ENCODE assay signal across 8 cellular contexts in the genomic region with DNA sequence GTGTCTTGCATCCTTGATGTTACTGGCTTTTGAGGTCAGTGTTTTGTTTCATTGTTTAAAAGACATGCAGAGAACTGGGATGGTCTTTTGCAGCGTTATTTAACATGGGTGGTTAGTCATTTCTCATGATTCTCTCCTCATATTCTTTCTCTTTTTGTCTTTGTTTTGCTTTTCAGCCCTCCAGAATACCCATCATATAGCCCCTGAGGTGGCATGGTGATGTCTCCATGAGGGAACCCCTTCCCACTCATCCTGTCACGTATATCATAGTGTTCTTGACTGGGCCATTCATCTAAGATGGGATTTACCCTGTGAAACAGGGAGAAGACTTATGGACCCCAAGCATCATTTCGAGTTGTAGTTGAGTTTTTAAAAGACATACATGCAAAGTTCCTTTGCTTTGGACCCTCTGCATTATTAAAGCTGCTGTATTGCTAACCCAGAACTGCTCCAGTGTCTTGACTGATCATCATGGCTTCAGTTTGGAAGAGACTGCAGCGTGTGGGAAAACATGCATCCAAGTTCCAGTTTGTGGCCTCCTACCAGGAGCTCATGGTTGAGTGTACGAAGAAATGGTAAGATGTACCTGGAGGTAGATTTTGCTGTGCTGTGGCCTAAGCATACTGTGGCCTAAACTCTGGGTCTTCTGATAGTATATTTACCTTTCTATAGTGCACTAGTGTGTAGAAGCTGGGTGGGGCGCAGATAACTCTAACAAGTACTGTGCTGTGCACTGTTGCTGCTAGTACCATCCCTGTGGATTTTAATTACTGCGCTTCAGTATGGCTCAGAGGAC. TPM values are rescaled to one million over a fixed set of nuclear protein-coding genes. Genes with fewer than 3 reads are reported as not detected.
DNase-seq lines count a peak whose midpoint lies in the region; ATAC-seq and TF ChIP-seq lines count a peak whose summit lies in the region.

No MANE protein-coding gene starts in this region.

- CTCF ChIA-PET in Calu3 (lab: Charles Lee): interaction anchor here (0.6 kb wide), 1 partner anchor 719 kb away, joined by 3 read pairs; no protein-coding TSS in a partner anchor

- H3K36me3 ChIP-seq in ectodermal cell (ENCODE audit: control insufficient read depth, insufficient read depth, low read length) (no peaks in the 10 kb centered on the region), osteoblast (ENCODE audit: insufficient read depth, low read length) (peaks cover 29% of the 10 kb centered on the region)

- H3K4me3 ChIP-seq in ectodermal cell (ENCODE audit: insufficient read depth, low read depth, low read length): peak overlapping the region; percentile 55
- H3K4me3 ChIP-seq in osteoblast (ENCODE audit: insufficient read depth, low read length): peak overlapping the region; percentile 85

- peak overlapping the region; percentile 76 for H2AFZ ChIP-seq in osteoblast (ENCODE audit: low read length)

- peaks cover 37% of the 10 kb centered on the region for H3K36me3 Mint-ChIP-seq in Calu3 (ENCODE audit: insufficient read depth, unreplicated experiment)

- H3K9me3 Mint-ChIP-seq in Calu3 (ENCODE audit: low read depth, unreplicated experiment): peaks cover 5% of the 10 kb centered on the region

- peak overlapping the region; percentile 69 for H3K27ac Mint-ChIP-seq in Calu3 (ENCODE audit: unreplicated experiment)

- no TSS peak for BruUV-seq in Calu3 (replicated peaks; lab: Mats Ljungman, UMichigan)

- no peak for DNase-seq in Calu3
- DNase-seq in NCI-H2227 (lab: John Stamatoyannopoulos, UW; ENCODE audit: unreplicated experiment): peak; percentile 36
- DNase-seq in osteoblast (ENCODE audit: insufficient read length, low spot score, missing footprints): peak; percentile 54
- DNase-seq in epidermal melanocyte (ENCODE audit: insufficient read length, low spot score): no peak
- no peak for DNase-seq in NCI-H187 (lab: John Stamatoyannopoulos, UW)
- DNase-seq in activated CD4-positive, alpha-beta T cell treated with anti-CD3 and anti-CD28 coated beads for 48 hours: no peak

- TF ChIP-seq CTCF in Calu3 (IDR thresholded peaks at IDR 0.05; ENCODE audit: unreplicated experiment) (no peak), osteoblast (IDR thresholded peaks at IDR 0.05; ENCODE audit: extremely low read depth, low read depth, low read length) (no peak)

- H3K27ac ChIP-seq in ectodermal cell (ENCODE audit: insufficient read depth, low read depth, low read length, poor library complexity, severe bottlenecking) (no peak overlapping the region), osteoblast (ENCODE audit: low read depth, low read length) (peak overlapping the region; percentile 77)

- no peaks in the 10 kb centered on the region for H3K27me3 Mint-ChIP-seq in Calu3 (ENCODE audit: unreplicated experiment)

- H3K4me1 Mint-ChIP-seq in Calu3 (ENCODE audit: low read depth, unreplicated experiment): peaks cover 35% of the 10 kb centered on the region

- H3K9me3 ChIP-seq in ectodermal cell (ENCODE audit: control insufficient read depth, low read length) (no peaks in the 10 kb centered on the region), osteoblast (ENCODE audit: low read depth, low read length) (no peaks in the 10 kb centered on the region)

- peak overlapping the region; percentile 87 for H3K4me3 Mint-ChIP-seq in Calu3 (ENCODE audit: low read depth, unreplicated experiment)

- peaks cover 7% of the 10 kb centered on the region for H4K20me1 ChIP-seq in osteoblast (ENCODE audit: insufficient read depth, low read length)

- H3K4me1 ChIP-seq in ectodermal cell (ENCODE audit: control insufficient read depth, insufficient read depth, low read length): peaks cover 9% of the 10 kb centered on the region
- peaks cover 20% of the 10 kb centered on the region for H3K4me1 ChIP-seq in osteoblast (ENCODE audit: insufficient read depth, low read length)

- ATAC-seq in HG03175 (IDR thresholded peaks at IDR 0.05; ENCODE audit: unreplicated experiment): no peak

- no peaks in the 10 kb centered on the region for H3K27me3 ChIP-seq in ectodermal cell (ENCODE audit: control insufficient read depth, insufficient read depth, low read length, poor library complexity, severe bottlenecking)
- H3K27me3 ChIP-seq in osteoblast (ENCODE audit: insufficient read depth, low read length): no peaks in the 10 kb centered on the region

- peak overlapping the region; percentile 82 for H3K4me2 ChIP-seq in osteoblast (ENCODE audit: insufficient read depth, low read length)

- intact Hi-C loops in Calu3 (cut with micrococcal nuclease; ENCODE audit: unreplicated experiment): loop anchor here (2.0 to 5.0 kb wide), 3 partner anchors 60 to 250 kb away; no protein-coding TSS in a partner anchor

- peaks cover 56% of the 10 kb centered on the region for H3K79me2 ChIP-seq in osteoblast (ENCODE audit: insufficient read depth, low read length)

- 72 to 77% methylated on average over 7 of the region's 7 CpGs for WGBS in ectodermal cell, 2 experiments

RNA-seq across cellular contexts. Expression of a gene that starts 1.4 kb away (rescaled TPM):
- total RNA-seq in Calu3 (2022) (82.9 and 89.2 TPM in 2 replicates), osteoblast (81.0 and 96.3 TPM in 2 replicates)
- 42.8 TPM for polyA plus RNA-seq in ectodermal cell (2013, experiment 1 of 4)
- polyA plus RNA-seq in ectodermal cell (2013, experiment 2 of 4): 49.8 TPM
- 41.7 TPM for polyA plus RNA-seq in ectodermal cell (2013, experiment 3 of 4)
- 52.0 TPM for polyA plus RNA-seq in ectodermal cell (2013, experiment 4 of 4)

Comparison
In these comparisons a context has a peak if more than half of its experiments do, and no peak if none do; other contexts are left out.
1. DNase-seq: peak in NCI-H2227 (single experiment) and osteoblast (single experiment); none in Calu3 (single experiment), epidermal melanocyte (single experiment), NCI-H187 (0 of 2) and activated CD4-positive, alpha-beta T cell treated with anti-CD3 and anti-CD28 coated beads for 48 hours (single experiment).